ENCODE assay signal across 17 cellular contexts in genomic region chr3:127637971-127638370, GRCh38. TPM values are rescaled to one million over a fixed set of nuclear protein-coding genes. Genes with fewer than 3 reads are reported as not detected.
A peak's percentile ranks its signal among the peaks of the same experiment; 100 is the strongest.
DNase-seq lines count a peak whose midpoint lies in the region; ATAC-seq and TF ChIP-seq lines count a peak whose summit lies in the region.
"Had no signal": no experiment of that assay in that cellular context is flagged by ENCODE, and none has a peak within 500 bp of the region (broad histone marks: within the 10 kb centered on the region; RNA-seq: fewer than 3 reads in every experiment).

No MANE protein-coding gene starts in this region.

- H3K27ac Mint-ChIP-seq in activated CD4-positive, alpha-beta T cell treated with anti-CD3 and anti-CD28 coated beads, Interleukin-2, amount 10 ng/mL, durations not matched to agents 7 days and 5 days, result peak overlapping the region; percentile 44
- peak overlapping the region; percentile 51 for H3K27ac Mint-ChIP-seq in T-helper 17 cell
- peak overlapping the region; percentile 77 to 85 for H3K27ac Mint-ChIP-seq in natural killer cell treated with Interleukin-12 subunit alpha and Interleukin-12 subunit beta and Interleukin-15 and Interleukin-18, amount 100 ng/mL, for 72 hours

- POLR2A ChIA-PET in activated CD4-positive, alpha-beta T cell treated with anti-CD3 and anti-CD28 coated beads, Interleukin-2, amount 10 ng/mL, durations not matched to agents 7 days and 5 days (lab: Charles Lee), result no interaction called here

- no peak for TF ChIP-seq CTCF in sigmoid colon (IDR thresholded peaks at IDR 0.05)

- no peaks in the 10 kb centered on the region for H3K36me3 Mint-ChIP-seq in activated CD4-positive, alpha-beta T cell treated with anti-CD3 and anti-CD28 coated beads, Interleukin-2, amount 10 ng/mL, durations not matched to agents 7 days and 5 days (ENCODE audit: low read depth)
- peaks cover 2% of the 10 kb centered on the region for H3K36me3 Mint-ChIP-seq in T-helper 17 cell (ENCODE audit: low read depth)
- no peaks in the 10 kb centered on the region for H3K36me3 Mint-ChIP-seq in natural killer cell treated with Interleukin-12 subunit alpha and Interleukin-12 subunit beta and Interleukin-15 and Interleukin-18, amount 100 ng/mL, for 72 hours

- TF ChIP-seq POLR2A in sigmoid colon (IDR thresholded peaks at IDR 0.05), result no peak

- H3K9me3 ChIP-seq in T-helper 17 cell (ENCODE audit: control insufficient read depth, low read length, poor library complexity, severe bottlenecking) (no peaks in the 10 kb centered on the region), sigmoid colon (no peaks in the 10 kb centered on the region)
- H3K9me3 ChIP-seq: HAP-1, SK-N-SH had no signal

- no peaks in the 10 kb centered on the region for H3K9me3 Mint-ChIP-seq in activated CD4-positive, alpha-beta T cell treated with anti-CD3 and anti-CD28 coated beads, Interleukin-2, amount 10 ng/mL, durations not matched to agents 7 days and 5 days
- H3K9me3 Mint-ChIP-seq in natural killer cell treated with Interleukin-12 subunit alpha and Interleukin-12 subunit beta and Interleukin-15 and Interleukin-18, amount 100 ng/mL, for 72 hours, result no peaks in the 10 kb centered on the region

- no peak for TF ChIP-seq EP300 in sigmoid colon (IDR thresholded peaks at IDR 0.05)

- no peaks in the 10 kb centered on the region for H3K27me3 ChIP-seq in sigmoid colon

- H3K27ac ChIP-seq in sigmoid colon, result no peak overlapping the region

- peaks cover 18% of the 10 kb centered on the region for H3K4me1 Mint-ChIP-seq in activated CD4-positive, alpha-beta T cell treated with anti-CD3 and anti-CD28 coated beads, Interleukin-2, amount 10 ng/mL, durations not matched to agents 7 days and 5 days
- H3K4me1 Mint-ChIP-seq in T-helper 17 cell, result peaks cover 17% of the 10 kb centered on the region
- peaks cover 26 to 34% of the 10 kb centered on the region in 2 donors for H3K4me1 Mint-ChIP-seq in natural killer cell treated with Interleukin-12 subunit alpha and Interleukin-12 subunit beta and Interleukin-15 and Interleukin-18, amount 100 ng/mL, for 72 hours (ENCODE audit: low read depth in 2 of 2)

- no peak overlapping the region for H3K4me3 Mint-ChIP-seq in activated CD4-positive, alpha-beta T cell treated with anti-CD3 and anti-CD28 coated beads, Interleukin-2, amount 10 ng/mL, durations not matched to agents 7 days and 5 days
- no peak overlapping the region for H3K4me3 Mint-ChIP-seq in T-helper 17 cell
- H3K4me3 Mint-ChIP-seq in natural killer cell treated with Interleukin-12 subunit alpha and Interleukin-12 subunit beta and Interleukin-15 and Interleukin-18, amount 100 ng/mL, for 72 hours, result peak overlapping the region; percentile 70
- H3K4me3 Mint-ChIP-seq: CD4-positive, CD25-positive, alpha-beta regulatory T cell had no signal

- ATAC-seq in T-helper 17 cell (no peak), HG02870 (IDR thresholded peaks at IDR 0.05; ENCODE audit: unreplicated experiment) (no peak)
- peak in 1 of 2 donors; percentile 54 for ATAC-seq in natural killer cell treated with Interleukin-12 subunit alpha and Interleukin-12 subunit beta and Interleukin-15 and Interleukin-18, amount 100 ng/mL, for 72 hours
- ATAC-seq: Panc1, Right ventricle myocardium inferior had no signal

- no peaks in the 10 kb centered on the region for H3K36me3 ChIP-seq in sigmoid colon
- H3K36me3 ChIP-seq: HAP-1 had no signal

- no peaks in the 10 kb centered on the region for H3K27me3 Mint-ChIP-seq in activated CD4-positive, alpha-beta T cell treated with anti-CD3 and anti-CD28 coated beads, Interleukin-2, amount 10 ng/mL, durations not matched to agents 7 days and 5 days
- H3K27me3 Mint-ChIP-seq in T-helper 17 cell, result peaks cover 9% of the 10 kb centered on the region
- H3K27me3 Mint-ChIP-seq in natural killer cell treated with Interleukin-12 subunit alpha and Interleukin-12 subunit beta and Interleukin-15 and Interleukin-18, amount 100 ng/mL, for 72 hours, result peaks cover 0 to 11% of the 10 kb centered on the region in 2 donors

- no peak for DNase-seq in activated CD4-positive, alpha-beta T cell treated with anti-CD3 and anti-CD28 coated beads, Interleukin-2, amount 10 ng/mL, durations not matched to agents 7 days and 5 days
- no peak for DNase-seq in activated CD4-positive, alpha-beta T cell treated with anti-CD3 and anti-CD28 coated beads, Interleukin-2, amount 50 U/mL, for 48 hours
- DNase-seq in M059J (ENCODE audit: low read depth), result peak; percentile 45
- no peak for DNase-seq in T-helper 17 cell
- DNase-seq in natural killer cell treated with Interleukin-12 subunit alpha and Interleukin-12 subunit beta and Interleukin-15 and Interleukin-18, amount 100 ng/mL, for 72 hours (ENCODE audit: low spot score), result no peak
- DNase-seq in sigmoid colon, result no peak
- DNase-seq in T-helper 2 cell, result no peak
- DNase-seq: IMR-90, NCI-H1092 treated with DMSO at 0.1 percent for 48 hours, NCI-H1694 treated with DMSO at 0.1 percent for 48 hours had no signal

- CTCF ChIA-PET in activated CD4-positive, alpha-beta T cell treated with anti-CD3 and anti-CD28 coated beads, Interleukin-2, amount 10 ng/mL, durations not matched to agents 7 days and 5 days (lab: Charles Lee), result no interaction called here

- intact Hi-C loops in sigmoid colon (cut with DNase I), result no loop called here

- no peaks in the 10 kb centered on the region for H3K4me1 ChIP-seq in sigmoid colon

- no peak overlapping the region for H3K4me3 ChIP-seq in sigmoid colon
- H3K4me3 ChIP-seq: GM12878, HAP-1 had no signal

RNA-seq across cellular contexts. Expression of gene PODXL2, which starts 9.0 kb away (rescaled TPM):
- total RNA-seq in activated CD4-positive, alpha-beta T cell treated with anti-CD3 and anti-CD28 coated beads, Interleukin-2, amount 10 ng/mL, durations not matched to agents 7 days and 5 days, result 1 to 10 TPM; 2.7 to 2.9 TPM
- 18.6 and 19.9 TPM in 2 replicates for total RNA-seq in M059J (2014; rRNA removed; shearing (Covaris generic))
- total RNA-seq in T-helper 17 cell, result 1 to 10 TPM; 4.8 to 5.5 TPM
- 1 to 10 TPM; 3.1 to 3.4 TPM for total RNA-seq in natural killer cell treated with Interleukin-12 subunit alpha and Interleukin-12 subunit beta and Interleukin-15 and Interleukin-18, amount 100 ng/mL, for 72 hours
- 1 to 10 TPM; 2.0 to 4.3 (median 2.4) TPM for total RNA-seq in sigmoid colon
- 10 to 100 TPM in 1 of 3 donors, 1 to 10 TPM in 2; 2.5 to 16.7 (median 3.0) TPM for polyA plus RNA-seq in sigmoid colon

RNA-seq across cellular contexts. Expression of gene ABTB1, which starts 34.8 kb away (rescaled TPM):
- 10 to 100 TPM; 24.3 to 29.5 TPM for total RNA-seq in activated CD4-positive, alpha-beta T cell treated with anti-CD3 and anti-CD28 coated beads, Interleukin-2, amount 10 ng/mL, durations not matched to agents 7 days and 5 days
- total RNA-seq in M059J (2014; rRNA removed; shearing (Covaris generic)), result 0.52 and 2.1 TPM in 2 replicates
- total RNA-seq in T-helper 17 cell (10 to 100 TPM; 88.6 to 95.2 TPM), sigmoid colon (10 to 100 TPM; 33.5 to 75.3 (median 49.1) TPM)
- total RNA-seq in natural killer cell treated with Interleukin-12 subunit alpha and Interleukin-12 subunit beta and Interleukin-15 and Interleukin-18, amount 100 ng/mL, for 72 hours, result 10 to 100 TPM; 16.9 to 18.3 TPM
- polyA plus RNA-seq in sigmoid colon, result 10 to 100 TPM; 18.0 to 36.5 (median 24.6) TPM

RNA-seq across cellular contexts. Expression of gene MCM2, which starts 39.8 kb away (rescaled TPM):
- 100 to 1,000 TPM; 127 to 131 TPM for total RNA-seq in activated CD4-positive, alpha-beta T cell treated with anti-CD3 and anti-CD28 coated beads, Interleukin-2, amount 10 ng/mL, durations not matched to agents 7 days and 5 days
- 87.2 and 157 TPM in 2 replicates for total RNA-seq in M059J (2014; rRNA removed; shearing (Covaris generic))
- total RNA-seq in T-helper 17 cell (10 to 100 TPM in 1 of 2 donors, 1 to 10 TPM in 1; 8.6 to 11.6 TPM), sigmoid colon (1 to 10 TPM; 3.0 to 5.1 (median 3.6) TPM)
- total RNA-seq in natural killer cell treated with Interleukin-12 subunit alpha and Interleukin-12 subunit beta and Interleukin-15 and Interleukin-18, amount 100 ng/mL, for 72 hours, result 100 to 1,000 TPM in 1 of 2 donors, 10 to 100 TPM in 1; 99.5 to 202 TPM
- polyA plus RNA-seq in sigmoid colon, result 10 to 100 TPM in 1 of 3 donors, 1 to 10 TPM in 2; 2.4 to 28.6 (median 6.2) TPM

RNA-seq across cellular contexts. Expression of gene TPRA1, which starts 47.4 kb away (rescaled TPM):
- total RNA-seq in activated CD4-positive, alpha-beta T cell treated with anti-CD3 and anti-CD28 coated beads, Interleukin-2, amount 10 ng/mL, durations not matched to agents 7 days and 5 days, result 10 to 100 TPM; 27.1 to 30.6 TPM
- 56.6 and 60.1 TPM in 2 replicates for total RNA-seq in M059J (2014; rRNA removed; shearing (Covaris generic))
- 10 to 100 TPM; 12.5 to 16.6 TPM for total RNA-seq in T-helper 17 cell
- total RNA-seq in natural killer cell treated with Interleukin-12 subunit alpha and Interleukin-12 subunit beta and Interleukin-15 and Interleukin-18, amount 100 ng/mL, for 72 hours, result 10 to 100 TPM; 29.4 to 54.9 TPM
- total RNA-seq in sigmoid colon, result 10 to 100 TPM; 28.5 to 33.2 (median 31.1) TPM
- polyA plus RNA-seq in sigmoid colon, result 10 to 100 TPM in 2 of 3 donors, 1 to 10 TPM in 1; 7.2 to 20.4 (median 10.2) TPM
